8 cellular contexts compared by ENCODE assay signal in genomic region chr2:135741043-135741394, GRCh38. TPM values are rescaled to one million over a fixed set of nuclear protein-coding genes. Genes with fewer than 3 reads are reported as not detected.
DNase-seq lines count a peak whose midpoint lies in the region; ATAC-seq lines count a peak whose summit lies in the region.

No MANE protein-coding gene starts in this region.

- H3K9ac ChIP-seq in iPS-20b (ENCODE audit: low read depth, low read length) (no peak overlapping the region), skeletal muscle tissue (ENCODE audit: low read depth in 1 of 3, low read length in 3 of 3) (peak overlapping the region in 1 of 3 donors; percentile 100)

- CTCF ChIA-PET in activated CD8-positive, alpha-beta T cell treated with anti-CD3 and anti-CD28 coated beads, Interleukin-2, amount 10 ng/mL, durations not matched to agents 7 days and 5 days (lab: Charles Lee): interaction anchor here (1.2 to 1.4 kb wide), 3 partner anchors 19 to 57 kb away, joined by 4 to 9 read pairs (median 5); no protein-coding TSS in a partner anchor

- H3K36me3 ChIP-seq in HAP-1 (replicated peaks) (no peaks in the 10 kb centered on the region; the same call in 1 of the 2 replicates), iPS-20b (ENCODE audit: insufficient read depth, low read depth, low read length) (peaks cover 6% of the 10 kb centered on the region; the same call in 1 of the 2 replicates), skeletal muscle tissue (ENCODE audit: control insufficient read depth in 3 of 3, insufficient read depth in 3 of 3, low read length in 3 of 3) (no peaks in the 10 kb centered on the region)

- H3K9me3 Mint-ChIP-seq in activated CD8-positive, alpha-beta T cell treated with anti-CD3 and anti-CD28 coated beads, Interleukin-2, amount 10 ng/mL, durations not matched to agents 7 days and 5 days (ENCODE audit: insufficient read depth): no peaks in the 10 kb centered on the region

- H3K4me3 ChIP-seq in HAP-1 (peak overlapping the region; percentile 84), iPS-20b (ENCODE audit: low read length) (peak overlapping the region; percentile 7; the same call in 1 of the 2 replicates), skeletal muscle tissue (ENCODE audit: low read length in 3 of 3) (peak overlapping the region; percentile 44 to 93 (median 49))

- no peak for DNase-seq in HAP-1 (ENCODE audit: low spot score in 2 of 2)
- no peak for DNase-seq in activated CD8-positive, alpha-beta T cell treated with anti-CD3 and anti-CD28 coated beads, Interleukin-2, amount 10 ng/mL, durations not matched to agents 7 days and 5 days
- no peak for DNase-seq in RKO (ENCODE audit: low spot score)

- H3K27ac ChIP-seq in iPS-20b (ENCODE audit: low read length) (no peak overlapping the region), skeletal muscle tissue (ENCODE audit: low read depth, low read length) (peak overlapping the region; percentile 99)

- H3K27me3 ChIP-seq in HAP-1 (ENCODE audit: low read depth) (no peaks in the 10 kb centered on the region), iPS-20b (ENCODE audit: insufficient read depth, low read length) (no peaks in the 10 kb centered on the region), skeletal muscle tissue (ENCODE audit: control insufficient read depth in 3 of 3, insufficient read depth in 3 of 3, low read length in 3 of 3) (no peaks in the 10 kb centered on the region)

- ATAC-seq in activated CD8-positive, alpha-beta T cell treated with anti-CD3 and anti-CD28 coated beads, Interleukin-2, amount 10 ng/mL, durations not matched to agents 7 days and 5 days: no peak
- ATAC-seq in GM18907 (IDR thresholded peaks at IDR 0.05; ENCODE audit: unreplicated experiment): no peak
- no peak for ATAC-seq in HG02840 (IDR thresholded peaks at IDR 0.05; ENCODE audit: low FRiP score, unreplicated experiment)
- ATAC-seq in HG03354 (IDR thresholded peaks at IDR 0.05; ENCODE audit: poor library complexity, severe bottlenecking, unreplicated experiment): no peak

- H3K27me3 Mint-ChIP-seq in activated CD8-positive, alpha-beta T cell treated with anti-CD3 and anti-CD28 coated beads, Interleukin-2, amount 10 ng/mL, durations not matched to agents 7 days and 5 days (ENCODE audit: low read depth): no peaks in the 10 kb centered on the region

- POLR2A ChIA-PET in activated CD8-positive, alpha-beta T cell treated with anti-CD3 and anti-CD28 coated beads, Interleukin-2, amount 10 ng/mL, durations not matched to agents 7 days and 5 days (lab: Charles Lee): interaction anchor here (0.7 to 0.8 kb wide), 2 partner anchors 210 to 689 kb away, joined by 3 to 5 read pairs; partner anchors contain the start of genes R3HDM1, RAB3GAP1 and ZRANB3

- H3K4me1 Mint-ChIP-seq in activated CD8-positive, alpha-beta T cell treated with anti-CD3 and anti-CD28 coated beads, Interleukin-2, amount 10 ng/mL, durations not matched to agents 7 days and 5 days (ENCODE audit: low read depth): peaks cover 25% of the 10 kb centered on the region

- peaks cover 22% of the 10 kb centered on the region for H3K36me3 Mint-ChIP-seq in activated CD8-positive, alpha-beta T cell treated with anti-CD3 and anti-CD28 coated beads, Interleukin-2, amount 10 ng/mL, durations not matched to agents 7 days and 5 days (ENCODE audit: low read depth)

- in situ Hi-C loops in HAP-1 (cut with MboI; ENCODE audit: low sequenced_read_pairs): no loop called here

- peak overlapping the region; percentile 99 for H3K27ac Mint-ChIP-seq in activated CD8-positive, alpha-beta T cell treated with anti-CD3 and anti-CD28 coated beads, Interleukin-2, amount 10 ng/mL, durations not matched to agents 7 days and 5 days

- H3K4me1 ChIP-seq in HAP-1 (peaks cover 20% of the 10 kb centered on the region), iPS-20b (ENCODE audit: insufficient read depth, low read length) (peaks cover 3% of the 10 kb centered on the region; the same call in 1 of the 2 replicates), skeletal muscle tissue (ENCODE audit: control insufficient read depth in 3 of 3, insufficient read depth in 3 of 3, low read length in 3 of 3) (peaks cover 8 to 17% (median 14%) of the 10 kb centered on the region in 3 donors)

- H3K4me3 Mint-ChIP-seq in activated CD8-positive, alpha-beta T cell treated with anti-CD3 and anti-CD28 coated beads, Interleukin-2, amount 10 ng/mL, durations not matched to agents 7 days and 5 days: peak overlapping the region; percentile 97

- H3K9me3 ChIP-seq in HAP-1: no peaks in the 10 kb centered on the region
- no peaks in the 10 kb centered on the region for H3K9me3 ChIP-seq in iPS-20b (ENCODE audit: insufficient read depth, low read depth, low read length)
- no peaks in the 10 kb centered on the region for H3K9me3 ChIP-seq in skeletal muscle tissue (ENCODE audit: control insufficient read depth in 3 of 3, low read length in 3 of 3)

RNA-seq across cellular contexts. Expression of gene UBXN4, which starts 0.6 kb away (rescaled TPM):
- 10 to 100 TPM; 94.1 to 96.2 TPM for total RNA-seq in activated CD8-positive, alpha-beta T cell treated with anti-CD3 and anti-CD28 coated beads, Interleukin-2, amount 10 ng/mL, durations not matched to agents 7 days and 5 days
- total RNA-seq in skeletal muscle tissue: 41.8 TPM

Comparison
In these comparisons a context has a peak if more than half of its experiments do, and no peak if none do; other contexts are left out.
1. H3K4me3 ChIP-seq: peak in every context shown above with its lines; median percentile 84 in HAP-1; 49 in skeletal muscle tissue; 7 in iPS-20b.